ENCODE assay signal across 21 cellular contexts in genomic region chr17:66330646-66331037, GRCh38. TPM values are rescaled to one million over a fixed set of nuclear protein-coding genes. Genes with fewer than 3 reads are reported as not detected.
A peak's percentile ranks its signal among the peaks of the same experiment; 100 is the strongest.
DNase-seq lines count a peak whose midpoint lies in the region; ATAC-seq and TF ChIP-seq lines count a peak whose summit lies in the region.
"Had no signal": no experiment of that assay in that cellular context is flagged by ENCODE, and none has a peak within 500 bp of the region (broad histone marks: within the 10 kb centered on the region; RNA-seq: fewer than 3 reads in every experiment).

No MANE protein-coding gene starts in this region.

- peak overlapping the region; percentile 73 for H3K27ac ChIP-seq in CD4-positive, CD25-positive, alpha-beta regulatory T cell (ENCODE audit: insufficient read depth, low read length, poor library complexity, severe bottlenecking)
- H3K27ac ChIP-seq: lower lobe of right lung had no signal

- H3K4me1 Mint-ChIP-seq in CD4-positive, CD25-positive, alpha-beta regulatory T cell, result peaks cover 11 to 87% (median 54%) of the 10 kb centered on the region in 4 donors
- H3K4me1 Mint-ChIP-seq in activated CD8-positive, alpha-beta T cell treated with anti-CD3 and anti-CD28 coated beads for 36 hours (ENCODE audit: low read depth), result peaks cover 75% of the 10 kb centered on the region
- peaks cover 9 to 23% of the 10 kb centered on the region in 2 donors for H3K4me1 Mint-ChIP-seq in effector memory CD8-positive, alpha-beta T cell (ENCODE audit: low read depth in 2 of 2)
- H3K4me1 Mint-ChIP-seq: WTC11 had no signal

- peak overlapping the region; percentile 91 to 98 (median 95) for H3K27ac Mint-ChIP-seq in CD4-positive, CD25-positive, alpha-beta regulatory T cell
- peak overlapping the region; percentile 89 for H3K27ac Mint-ChIP-seq in activated CD8-positive, alpha-beta T cell treated with anti-CD3 and anti-CD28 coated beads for 36 hours
- peak overlapping the region; percentile 64 to 88 for H3K27ac Mint-ChIP-seq in effector memory CD8-positive, alpha-beta T cell
- H3K27ac Mint-ChIP-seq: naive B cell, WTC11 had no signal

- CTCF ChIA-PET in activated CD8-positive, alpha-beta T cell treated with anti-CD3 and anti-CD28 coated beads for 36 hours (lab: Charles Lee), result interaction anchor here (1.0 to 1.5 kb wide), 4 partner anchors 9 to 236 kb away, joined by 3 to 7 read pairs (median 4); no protein-coding TSS in a partner anchor

- no peaks in the 10 kb centered on the region for H3K9me3 ChIP-seq in CD4-positive, CD25-positive, alpha-beta regulatory T cell (ENCODE audit: control insufficient read depth in 2 of 2, low read length in 2 of 2)
- H3K9me3 ChIP-seq: BE2C, lower lobe of right lung had no signal

- POLR2A ChIA-PET in activated CD8-positive, alpha-beta T cell treated with anti-CD3 and anti-CD28 coated beads for 36 hours (lab: Charles Lee), result interaction anchor here (0.8 to 1.7 kb wide), 6 partner anchors 13 to 51 kb away, joined by 3 to 8 read pairs (median 4); no protein-coding TSS in a partner anchor

- ATAC-seq in CD4-positive, CD25-positive, alpha-beta regulatory T cell (ENCODE audit: low read depth in 2 of 2), result no peak
- no peak for ATAC-seq in activated CD8-positive, alpha-beta T cell treated with anti-CD3 and anti-CD28 coated beads for 36 hours
- no peak for ATAC-seq in effector memory CD8-positive, alpha-beta T cell (replicated peaks)
- ATAC-seq in GM21360 (IDR thresholded peaks at IDR 0.05; ENCODE audit: unreplicated experiment), result no peak
- ATAC-seq in activated CD4-positive, CD25-positive, alpha-beta regulatory T cell treated with anti-CD3 and anti-CD28 coated beads, Interleukin-2, amount 50 U/mL, for 24 hours, result no peak
- no peak for ATAC-seq in HG03135 (IDR thresholded peaks at IDR 0.05; ENCODE audit: unreplicated experiment)
- ATAC-seq in HG02623 (IDR thresholded peaks at IDR 0.05; ENCODE audit: unreplicated experiment), result no peak
- ATAC-seq: lower lobe of right lung, WTC11 had no signal

- H3K4me3 ChIP-seq in CD4-positive, CD25-positive, alpha-beta regulatory T cell (ENCODE audit: low read depth, low read length), result peak overlapping the region; percentile 76
- H3K4me3 ChIP-seq: lower lobe of right lung had no signal

- intact Hi-C loops in activated CD8-positive, alpha-beta T cell treated with anti-CD3 and anti-CD28 coated beads for 36 hours (cut with micrococcal nuclease), result no loop called here

- no peaks in the 10 kb centered on the region for H3K36me3 ChIP-seq in CD4-positive, CD25-positive, alpha-beta regulatory T cell (ENCODE audit: control insufficient read depth, insufficient read depth, low read length)
- H3K36me3 ChIP-seq: BE2C, lower lobe of right lung had no signal

- H3K4me3 Mint-ChIP-seq in CD4-positive, CD25-positive, alpha-beta regulatory T cell, result peak overlapping the region; percentile 77 to 91 (median 82)
- H3K4me3 Mint-ChIP-seq in activated CD8-positive, alpha-beta T cell treated with anti-CD3 and anti-CD28 coated beads for 36 hours, result peak overlapping the region; percentile 59
- no peak overlapping the region for H3K4me3 Mint-ChIP-seq in effector memory CD8-positive, alpha-beta T cell
- H3K4me3 Mint-ChIP-seq: H9, naive B cell, WTC11 had no signal

- no peak for TF ChIP-seq CTCF in activated CD8-positive, alpha-beta T cell treated with anti-CD3 and anti-CD28 coated beads for 36 hours (IDR thresholded peaks at IDR 0.05)

- H3K27me3 Mint-ChIP-seq in CD4-positive, CD25-positive, alpha-beta regulatory T cell, result no peaks in the 10 kb centered on the region
- no peaks in the 10 kb centered on the region for H3K27me3 Mint-ChIP-seq in activated CD8-positive, alpha-beta T cell treated with anti-CD3 and anti-CD28 coated beads for 36 hours
- no peaks in the 10 kb centered on the region for H3K27me3 Mint-ChIP-seq in effector memory CD8-positive, alpha-beta T cell

- H3K9me3 Mint-ChIP-seq in CD4-positive, CD25-positive, alpha-beta regulatory T cell, result no peaks in the 10 kb centered on the region
- no peaks in the 10 kb centered on the region for H3K9me3 Mint-ChIP-seq in activated CD8-positive, alpha-beta T cell treated with anti-CD3 and anti-CD28 coated beads for 36 hours
- H3K9me3 Mint-ChIP-seq in effector memory CD8-positive, alpha-beta T cell, result no peaks in the 10 kb centered on the region
- H3K9me3 Mint-ChIP-seq: H9, naive B cell had no signal

- H3K36me3 Mint-ChIP-seq in CD4-positive, CD25-positive, alpha-beta regulatory T cell, result peaks cover 7% of the 10 kb centered on the region
- H3K36me3 Mint-ChIP-seq in activated CD8-positive, alpha-beta T cell treated with anti-CD3 and anti-CD28 coated beads for 36 hours (ENCODE audit: low read depth), result peaks cover 46% of the 10 kb centered on the region
- peaks cover 2% of the 10 kb centered on the region for H3K36me3 Mint-ChIP-seq in effector memory CD8-positive, alpha-beta T cell (ENCODE audit: insufficient read depth)
- H3K36me3 Mint-ChIP-seq: naive B cell had no signal

- H3K4me1 ChIP-seq in CD4-positive, CD25-positive, alpha-beta regulatory T cell (ENCODE audit: control insufficient read depth, insufficient read depth, low read length, poor library complexity, severe bottlenecking), result peaks cover 41% of the 10 kb centered on the region
- H3K4me1 ChIP-seq: lower lobe of right lung had no signal

- DNase-seq in A172 (ENCODE audit: low spot score), result peak; percentile 51
- DNase-seq in CD4-positive, CD25-positive, alpha-beta regulatory T cell, result no peak
- no peak for DNase-seq in activated CD8-positive, alpha-beta T cell treated with anti-CD3 and anti-CD28 coated beads for 36 hours
- no peak for DNase-seq in effector memory CD8-positive, alpha-beta T cell
- DNase-seq: activated CD8-positive, alpha-beta memory T cell treated with anti-CD3 and anti-CD28 coated beads, Interleukin-2, amount 50 U/mL, for 48 hours; anterior cingulate cortex; BE2C; cerebellar nuclear complex; effector CD8-positive, alpha-beta T cell; H9; IMR-90; lower lobe of right lung; naive B cell; NCI-H187; NCI-H446; SW 1271 had no signal

- H3K27me3 ChIP-seq in CD4-positive, CD25-positive, alpha-beta regulatory T cell (ENCODE audit: control insufficient read depth, insufficient read depth, low read length), result no peaks in the 10 kb centered on the region
- H3K27me3 ChIP-seq: BE2C had no signal

RNA-seq across cellular contexts. Expression of gene PRKCA, which starts 28.2 kb away (rescaled TPM):
- 21.6 and 24.2 TPM in 2 replicates for total RNA-seq in A172 (2014; rRNA removed; shearing (Covaris generic))
- 84.0 TPM for total RNA-seq in CD4-positive, CD25-positive, alpha-beta regulatory T cell
- 1 to 10 TPM in 3 of 4 donors, under 1 TPM in 1; 0.60 to 2.3 (median 1.6) TPM for polyA plus RNA-seq in CD4-positive, CD25-positive, alpha-beta regulatory T cell
- total RNA-seq in activated CD8-positive, alpha-beta T cell treated with anti-CD3 and anti-CD28 coated beads for 36 hours, result 10 to 100 TPM; 84.4 to 87.9 TPM

Comparison
In these comparisons a context has a peak if more than half of its experiments do, and no peak if none do; other contexts are left out.
1. H3K4me3 Mint-ChIP-seq: peak in CD4-positive, CD25-positive, alpha-beta regulatory T cell (4 of 4) and activated CD8-positive, alpha-beta T cell treated with anti-CD3 and anti-CD28 coated beads for 36 hours (single experiment); none in effector memory CD8-positive, alpha-beta T cell (0 of 2).
2. Peak in every context shown above with its lines, with median percentiles within 50 percentile points of each other: H3K27ac Mint-ChIP-seq.